ENCODE assay signal across 9 cellular contexts in genomic region chr7:23346316-23346715, GRCh38. TPM values are rescaled to one million over a fixed set of nuclear protein-coding genes. Genes with fewer than 3 reads are reported as not detected.
DNase-seq lines count a peak whose midpoint lies in the region; ATAC-seq and TF ChIP-seq lines count a peak whose summit lies in the region.
"Had no signal": no experiment of that assay in that cellular context is flagged by ENCODE, and none has a peak within 500 bp of the region (broad histone marks: within the 10 kb centered on the region; RNA-seq: fewer than 3 reads in every experiment).

No MANE protein-coding gene starts in this region.

- peaks cover 2% of the 10 kb centered on the region for H3K36me3 Mint-ChIP-seq in activated CD4-positive, alpha-beta T cell treated with anti-CD3 and anti-CD28 coated beads, Interleukin-2, amount 10 ng/mL, durations not matched to agents 24 days and 14 days (ENCODE audit: low read depth)
- H3K36me3 Mint-ChIP-seq in activated naive CD8-positive, alpha-beta T cell treated with anti-CD3 and anti-CD28 coated beads, Interleukin-2, amount 10 ng/mL, durations not matched to agents 7 days and 5 days, result peaks cover 1% of the 10 kb centered on the region
- no peaks in the 10 kb centered on the region for H3K36me3 Mint-ChIP-seq in stimulated activated memory B cell treated with anti-CD40 and anti-IgM and Interleukin-4, amounts not matched to agents 10 μg/mL and 1 μg/mL and 100 μg/mL, for 72 hours

- TF ChIP-seq CTCF in left lung (IDR thresholded peaks at IDR 0.05), result no peak

- peak; percentile 77 for ATAC-seq in activated naive CD8-positive, alpha-beta T cell treated with anti-CD3 and anti-CD28 coated beads, Interleukin-2, amount 10 ng/mL, durations not matched to agents 7 days and 5 days (ENCODE audit: low read depth)
- ATAC-seq in stimulated activated memory B cell treated with anti-CD40 and anti-IgM and Interleukin-4, amounts not matched to agents 10 μg/mL and 1 μg/mL and 100 μg/mL, for 72 hours, result peak; percentile 70
- ATAC-seq in left lung (no peak), GM19328 (IDR thresholded peaks at IDR 0.05; ENCODE audit: unreplicated experiment) (no peak)

- H3K9me3 Mint-ChIP-seq in activated CD4-positive, alpha-beta T cell treated with anti-CD3 and anti-CD28 coated beads, Interleukin-2, amount 10 ng/mL, durations not matched to agents 24 days and 14 days, result no peaks in the 10 kb centered on the region
- H3K9me3 Mint-ChIP-seq in activated naive CD8-positive, alpha-beta T cell treated with anti-CD3 and anti-CD28 coated beads, Interleukin-2, amount 10 ng/mL, durations not matched to agents 7 days and 5 days, result no peaks in the 10 kb centered on the region
- no peaks in the 10 kb centered on the region for H3K9me3 Mint-ChIP-seq in stimulated activated memory B cell treated with anti-CD40 and anti-IgM and Interleukin-4, amounts not matched to agents 10 μg/mL and 1 μg/mL and 100 μg/mL, for 72 hours

- H3K4me1 ChIP-seq in left lung, result peaks cover 0 to 20% of the 10 kb centered on the region in 2 donors

- intact Hi-C loops in activated CD4-positive, alpha-beta T cell treated with anti-CD3 and anti-CD28 coated beads, Interleukin-2, amount 10 ng/mL, durations not matched to agents 24 days and 14 days (cut with micrococcal nuclease), result loop anchor here (2.0 kb wide), 2 partner anchors 58 to 70 kb away; no protein-coding TSS in a partner anchor
- intact Hi-C loops in left lung (cut with DNase I), result no loop called here

- H3K27me3 ChIP-seq in left lung, result no peaks in the 10 kb centered on the region

- peak overlapping the region in 1 of 2 donors; percentile 53 for H3K27ac ChIP-seq in left lung

- H3K9me3 ChIP-seq in left lung, result no peaks in the 10 kb centered on the region

- H3K27me3 Mint-ChIP-seq in activated CD4-positive, alpha-beta T cell treated with anti-CD3 and anti-CD28 coated beads, Interleukin-2, amount 10 ng/mL, durations not matched to agents 24 days and 14 days, result peaks cover 26% of the 10 kb centered on the region
- H3K27me3 Mint-ChIP-seq in activated naive CD8-positive, alpha-beta T cell treated with anti-CD3 and anti-CD28 coated beads, Interleukin-2, amount 10 ng/mL, durations not matched to agents 7 days and 5 days, result no peaks in the 10 kb centered on the region
- no peaks in the 10 kb centered on the region for H3K27me3 Mint-ChIP-seq in stimulated activated memory B cell treated with anti-CD40 and anti-IgM and Interleukin-4, amounts not matched to agents 10 μg/mL and 1 μg/mL and 100 μg/mL, for 72 hours

- no peaks in the 10 kb centered on the region for H3K36me3 ChIP-seq in left lung

- peak overlapping the region; percentile 80 for H3K4me3 Mint-ChIP-seq in activated CD4-positive, alpha-beta T cell treated with anti-CD3 and anti-CD28 coated beads, Interleukin-2, amount 10 ng/mL, durations not matched to agents 24 days and 14 days
- H3K4me3 Mint-ChIP-seq in activated naive CD8-positive, alpha-beta T cell treated with anti-CD3 and anti-CD28 coated beads, Interleukin-2, amount 10 ng/mL, durations not matched to agents 7 days and 5 days, result peak overlapping the region; percentile 85
- peak overlapping the region; percentile 82 for H3K4me3 Mint-ChIP-seq in stimulated activated memory B cell treated with anti-CD40 and anti-IgM and Interleukin-4, amounts not matched to agents 10 μg/mL and 1 μg/mL and 100 μg/mL, for 72 hours

- H3K4me3 ChIP-seq in left lung, result peak overlapping the region in 1 of 2 donors; percentile 36

- peak overlapping the region; percentile 76 for H3K27ac Mint-ChIP-seq in activated CD4-positive, alpha-beta T cell treated with anti-CD3 and anti-CD28 coated beads, Interleukin-2, amount 10 ng/mL, durations not matched to agents 24 days and 14 days
- peak overlapping the region; percentile 82 for H3K27ac Mint-ChIP-seq in activated naive CD8-positive, alpha-beta T cell treated with anti-CD3 and anti-CD28 coated beads, Interleukin-2, amount 10 ng/mL, durations not matched to agents 7 days and 5 days
- H3K27ac Mint-ChIP-seq in stimulated activated memory B cell treated with anti-CD40 and anti-IgM and Interleukin-4, amounts not matched to agents 10 μg/mL and 1 μg/mL and 100 μg/mL, for 72 hours, result peak overlapping the region; percentile 85

- DNase-seq in activated CD4-positive, alpha-beta T cell treated with anti-CD3 and anti-CD28 coated beads, Interleukin-2, amount 10 ng/mL, durations not matched to agents 24 days and 14 days, result peak; percentile 65
- DNase-seq in activated CD4-positive, alpha-beta T cell treated with anti-CD3 and anti-CD28 coated beads for 48 hours, result no peak
- DNase-seq in HT1080 (ENCODE audit: low read depth) (peak; percentile 8), HK-2 (ENCODE audit: unreplicated experiment) (no peak), left lung (no peak)
- peak; percentile 42 for DNase-seq in activated naive CD8-positive, alpha-beta T cell treated with anti-CD3 and anti-CD28 coated beads, Interleukin-2, amount 10 ng/mL, durations not matched to agents 7 days and 5 days
- DNase-seq: ACHN had no signal

- POLR2A ChIA-PET in activated naive CD8-positive, alpha-beta T cell treated with anti-CD3 and anti-CD28 coated beads, Interleukin-2, amount 10 ng/mL, durations not matched to agents 7 days and 5 days (lab: Charles Lee), result interaction anchor here (1.3 to 1.4 kb wide), 2 partner anchors 46 to 47 kb away, joined by 3 to 5 read pairs; partner anchors contain the start of gene MALSU1

- peaks cover 26% of the 10 kb centered on the region for H3K4me1 Mint-ChIP-seq in activated CD4-positive, alpha-beta T cell treated with anti-CD3 and anti-CD28 coated beads, Interleukin-2, amount 10 ng/mL, durations not matched to agents 24 days and 14 days
- H3K4me1 Mint-ChIP-seq in activated naive CD8-positive, alpha-beta T cell treated with anti-CD3 and anti-CD28 coated beads, Interleukin-2, amount 10 ng/mL, durations not matched to agents 7 days and 5 days, result peaks cover 24% of the 10 kb centered on the region
- H3K4me1 Mint-ChIP-seq in stimulated activated memory B cell treated with anti-CD40 and anti-IgM and Interleukin-4, amounts not matched to agents 10 μg/mL and 1 μg/mL and 100 μg/mL, for 72 hours, result peaks cover 32% of the 10 kb centered on the region

RNA-seq across cellular contexts. Expression of gene MALSU1, which starts 47.2 kb away (rescaled TPM):
- 92.8 and 98.8 TPM in 2 replicates for total RNA-seq in activated CD4-positive, alpha-beta T cell treated with anti-CD3 and anti-CD28 coated beads, Interleukin-2, amount 10 ng/mL, durations not matched to agents 24 days and 14 days
- total RNA-seq in HT1080 (2014; rRNA removed; shearing (Covaris generic)), result 105 and 129 TPM in 2 replicates
- polyA plus RNA-seq in HT1080 (2015; cell fraction: cytosol; rRNA removed), result 88.6 TPM in 2 replicates
- 33.2 and 39.0 TPM in 2 replicates for polyA plus RNA-seq in HT1080 (2015; cell fraction: nucleus; rRNA removed)
- total RNA-seq in activated naive CD8-positive, alpha-beta T cell treated with anti-CD3 and anti-CD28 coated beads, Interleukin-2, amount 10 ng/mL, durations not matched to agents 7 days and 5 days, result 10 to 100 TPM; 46.3 to 52.8 TPM
- total RNA-seq in left lung, result 10 to 100 TPM; 47.4 to 47.7 TPM

Comparison
In these comparisons a context has a peak if more than half of its experiments do, and no peak if none do; other contexts are left out.
1. DNase-seq: peak in activated CD4-positive, alpha-beta T cell treated with anti-CD3 and anti-CD28 coated beads, Interleukin-2, amount 10 ng/mL, durations not matched to agents 24 days and 14 days (single experiment), HT1080 (single experiment) and activated naive CD8-positive, alpha-beta T cell treated with anti-CD3 and anti-CD28 coated beads, Interleukin-2, amount 10 ng/mL, durations not matched to agents 7 days and 5 days (single experiment); none in activated CD4-positive, alpha-beta T cell treated with anti-CD3 and anti-CD28 coated beads for 48 hours (single experiment), HK-2 (single experiment) and left lung (0 of 2).
2. ATAC-seq: peak in activated naive CD8-positive, alpha-beta T cell treated with anti-CD3 and anti-CD28 coated beads, Interleukin-2, amount 10 ng/mL, durations not matched to agents 7 days and 5 days (single experiment) and stimulated activated memory B cell treated with anti-CD40 and anti-IgM and Interleukin-4, amounts not matched to agents 10 μg/mL and 1 μg/mL and 100 μg/mL, for 72 hours (single experiment); none in left lung (single experiment) and GM19328 (single experiment).
3. Peak in every context shown above with its lines, with median percentiles within 50 percentile points of each other: H3K27ac Mint-ChIP-seq and H3K4me3 Mint-ChIP-seq.